ENCODE assay signal across 8 cellular contexts in the genomic region with DNA sequence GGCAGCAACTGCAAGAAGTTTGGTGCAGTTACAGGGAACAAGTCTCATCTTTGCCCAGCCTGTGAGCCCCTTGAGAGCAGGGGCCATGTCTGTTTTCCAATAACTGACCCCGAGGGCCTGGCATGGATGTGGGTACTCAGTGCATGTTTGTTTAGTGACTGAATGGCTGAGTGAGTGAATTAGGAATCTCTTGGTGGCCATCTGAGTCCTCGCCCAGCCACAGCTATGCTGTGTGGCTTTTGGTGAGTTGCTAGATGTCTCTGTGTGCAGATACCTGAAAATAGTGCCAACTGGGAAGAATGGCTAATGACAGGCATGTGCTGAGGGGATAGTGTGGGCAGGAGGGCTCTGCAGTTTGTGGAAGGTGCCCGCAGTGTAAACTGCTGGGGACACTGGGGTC.
"Had no signal": no experiment of that assay in that cellular context is flagged by ENCODE, and none has a peak within 500 bp of the region (broad histone marks: within the 10 kb centered on the region; RNA-seq: fewer than 3 reads in every experiment).

No MANE protein-coding gene starts in this region.

- ATAC-seq: HCT116 had no signal

- DNase-seq: GM23248, GOT3, H7, IMR-90, KBM-7 had no signal

- H3K4me1 ChIP-seq: HAP-1 had no signal

- H3K9ac ChIP-seq: GM23248 had no signal

- H3K9me3 ChIP-seq: HAP-1 had no signal

- H3K36me3 ChIP-seq: HAP-1 had no signal

- H2AFZ ChIP-seq: GM23248 had no signal

- H3K4me3 ChIP-seq: GM23248, HAP-1 had no signal

- H3K27ac ChIP-seq: GM23248, HL-60 had no signal
